Comparison of ENCODE assay signal across 24 cellular contexts in genomic region chr1:176029609-176030008, GRCh38.
DNase-seq lines count a peak whose midpoint lies in the region; ATAC-seq, FAIRE-seq and TF ChIP-seq lines count a peak whose summit lies in the region.
"Had no signal": no experiment of that assay in that cellular context is flagged by ENCODE, and none has a peak within 500 bp of the region (broad histone marks: within the 10 kb centered on the region; RNA-seq: fewer than 3 reads in every experiment).

No MANE protein-coding gene starts in this region.

- no peaks in the 10 kb centered on the region for H4K20me1 ChIP-seq in HepG2 (ENCODE audit: insufficient read depth, low read length)
- H4K20me1 ChIP-seq in mammary epithelial cell (ENCODE audit: insufficient read depth, low read length): no peaks in the 10 kb centered on the region

- H2AFZ ChIP-seq in HepG2 (ENCODE audit: low read length) (no peak overlapping the region), mammary epithelial cell (ENCODE audit: low read depth, low read length) (no peak overlapping the region)

- no peak overlapping the region for H3K4me2 ChIP-seq in HepG2 (ENCODE audit: low read depth, low read length)
- H3K4me2 ChIP-seq in mammary epithelial cell (ENCODE audit: insufficient read depth, low read depth, low read length): no peak overlapping the region
- H3K4me2 ChIP-seq: A549; BLaER1 treated with 17β-estradiol and CSF1 and Interleukin-3, amounts not matched to agents 10 nM and 100 nM had no signal

- H3K27ac ChIP-seq in HepG2 (ENCODE audit: extremely low read length, insufficient read depth, low read length) (no peak overlapping the region), right lobe of liver (no peak overlapping the region), mammary epithelial cell (ENCODE audit: insufficient read depth, low read depth, low read length) (no peak overlapping the region)
- H3K27ac ChIP-seq: 22Rv1; A549; BLaER1 treated with 17β-estradiol and CSF1 and Interleukin-3, amounts not matched to agents 10 nM and 100 nM; C4-2B had no signal

- ATAC-seq in HepG2 (no peak), right lobe of liver (no peak)
- ATAC-seq: A549; CD8-positive, alpha-beta T cell; GM12878 had no signal

- TF ChIP-seq EP300 in HepG2 (IDR thresholded peaks at IDR 0.05; ENCODE audit: low read depth in 2 of 2, low read length in 2 of 2): no peak
- TF ChIP-seq EP300 in HepG2 (CRISPR knock-in tag; IDR thresholded peaks at IDR 0.05; ENCODE audit: borderline replicate concordance): no peak

- CTCF ChIA-PET in HepG2 (lab: Yijun Ruan, JAX; ENCODE audit: low intra/inter-chr PET ratio, low total read pairs) (no interaction called here), mammary epithelial cell (lab: Charles Lee; ENCODE audit: low non-redundant PET) (no interaction called here)

- TF ChIP-seq CTCF in HepG2 (CRISPR knock-in tag; IDR thresholded peaks at IDR 0.05): no peak
- TF ChIP-seq CTCF in right lobe of liver (IDR thresholded peaks at IDR 0.05): no peak
- TF ChIP-seq CTCF in mammary epithelial cell (conservative IDR thresholded peaks at IDR 0.05 in 1 of 2, IDR thresholded peaks at IDR 0.05 in 1 of 2; ENCODE audit: extremely low read depth in 1 of 2, insufficient read depth in 1 of 2, low read depth in 1 of 2, low read length in 2 of 2): no peak

- H3K4me3 ChIP-seq in HepG2 (replicated peaks in 1 of 3; ENCODE audit: insufficient read depth in 1 of 3, low read depth in 2 of 3, low read length in 3 of 3): no peak overlapping the region
- no peak overlapping the region for H3K4me3 ChIP-seq in right lobe of liver
- no peak overlapping the region for H3K4me3 ChIP-seq in mammary epithelial cell (replicated peaks in 1 of 3; ENCODE audit: insufficient read depth in 1 of 3, low read depth in 2 of 3, low read length in 3 of 3)
- H3K4me3 ChIP-seq: A549; BLaER1 treated with 17β-estradiol and CSF1 and Interleukin-3, amounts not matched to agents 10 nM and 100 nM; GM12878 had no signal

- H3K27me3 ChIP-seq in HepG2 (ENCODE audit: control insufficient read depth in 1 of 2, insufficient read depth in 2 of 2, low read length in 2 of 2): no peaks in the 10 kb centered on the region
- no peaks in the 10 kb centered on the region for H3K27me3 ChIP-seq in right lobe of liver
- no peaks in the 10 kb centered on the region for H3K27me3 ChIP-seq in mammary epithelial cell (ENCODE audit: insufficient read depth, low read length)
- H3K27me3 ChIP-seq: BLaER1 treated with 17β-estradiol and CSF1 and Interleukin-3, amounts not matched to agents 10 nM and 100 nM had no signal

- TF ChIP-seq POLR2A in HepG2 (IDR thresholded peaks at IDR 0.05; ENCODE audit: insufficient read depth in 1 of 2, low read depth in 2 of 2, low read length in 2 of 2) (no peak), right lobe of liver (IDR thresholded peaks at IDR 0.05) (no peak)

- in situ Hi-C loops in HepG2 (cut with HindIII; ENCODE audit: extremely low pct_ligation_motif_present, low pct_unique_long_range_greater_than_20kb) (no loop called here), mammary epithelial cell (cut with MboI; ENCODE audit: low sequenced_read_pairs in 2 of 2) (no loop called here)

- H3K79me2 ChIP-seq in HepG2 (ENCODE audit: insufficient read depth, low read length) (no peaks in the 10 kb centered on the region), mammary epithelial cell (ENCODE audit: insufficient read depth, low read length) (peaks cover 2% of the 10 kb centered on the region)

- POLR2A ChIA-PET in HepG2 (lab: Yijun Ruan, JAX): no interaction called here

- intact Hi-C loops in HepG2 (cut with micrococcal nuclease; ENCODE audit: unreplicated experiment): no loop called here
- intact Hi-C loops in right lobe of liver (cut with DNase I): no loop called here
- intact Hi-C loops in mammary epithelial cell (cut with micrococcal nuclease): no loop called here

- H3K36me3 ChIP-seq in HepG2 (replicated peaks in 1 of 2; ENCODE audit: control insufficient read depth in 1 of 2, insufficient read depth in 2 of 2, low read length in 2 of 2) (peaks cover 2 to 9% of the 10 kb centered on the region in 2 experiments; a peak in 2 of 5 replicates), right lobe of liver (no peaks in the 10 kb centered on the region), mammary epithelial cell (ENCODE audit: insufficient read depth, low read length) (peaks cover 8% of the 10 kb centered on the region)

- DNase-seq in HepG2 (ENCODE audit: low spot score) (no peak), right lobe of liver (no peak), T-helper 2 cell (no peak), mammary epithelial cell (no peak)
- DNase-seq: AML-193; Caco-2; Calu3; CD4-positive, alpha-beta T cell; CD8-positive, alpha-beta T cell; DMS 273 treated with DMSO at 0.1 percent for 48 hours; DMS153; DMS53; DMS79; DND-41; EL; GDM1 had no signal

- BruUV-seq in HepG2 (replicated peaks; lab: Mats Ljungman, UMichigan) (no TSS peak), mammary epithelial cell (replicated peaks; lab: Mats Ljungman, UMichigan) (no TSS peak)

- H3K9me3 ChIP-seq in HepG2 (ENCODE audit: low read length): no peaks in the 10 kb centered on the region
- no peaks in the 10 kb centered on the region for H3K9me3 ChIP-seq in right lobe of liver
- H3K9me3 ChIP-seq in mammary epithelial cell (replicated peaks; ENCODE audit: insufficient read depth, low read length): no peaks in the 10 kb centered on the region
- H3K9me3 ChIP-seq: A549; BLaER1 treated with 17β-estradiol and CSF1 and Interleukin-3, amounts not matched to agents 10 nM and 100 nM; Caco-2 had no signal

- WGBS in HepG2 (ENCODE audit: low lambda C conversion rate): 97% methylated on average over 2 of the region's 2 CpGs
- WGBS in right lobe of liver (ENCODE audit: insufficient coverage, low coverage, low lambda C conversion rate, missing lambda C conversion rate): 93% methylated on average over 2 of the region's 2 CpGs
- 100% methylated on average over 2 of the region's 2 CpGs for WGBS in mammary epithelial cell (ENCODE audit: low coverage, missing lambda C conversion rate)

- FAIRE-seq in HepG2 (lab: Jason Lieb, UNC) (no peak), TTC549 (lab: Jason Lieb, UNC) (peak; percentile 62)
- FAIRE-seq: A549, GM12878, GM12892, GM18507 had no signal

- dilution Hi-C loops in mammary epithelial cell (cut with HindIII; ENCODE audit: low sequenced_read_pairs): no loop called here

- H3K4me1 ChIP-seq in HepG2 (ENCODE audit: insufficient read depth, low read length) (no peaks in the 10 kb centered on the region), right lobe of liver (peaks cover 0 to 9% (median 4%) of the 10 kb centered on the region in 4 donors), mammary epithelial cell (ENCODE audit: insufficient read depth, low read length) (peaks cover 10% of the 10 kb centered on the region)
- H3K4me1 ChIP-seq: BLaER1 treated with 17β-estradiol and CSF1 and Interleukin-3, amounts not matched to agents 10 nM and 100 nM; Caco-2 had no signal

- no peak overlapping the region for H3K9ac ChIP-seq in HepG2 (ENCODE audit: insufficient read depth, low read depth, low read length)
- H3K9ac ChIP-seq in mammary epithelial cell (ENCODE audit: insufficient read depth, low read length): no peak overlapping the region
- H3K9ac ChIP-seq: BLaER1 treated with 17β-estradiol and CSF1 and Interleukin-3, amounts not matched to agents 10 nM and 100 nM had no signal

- no peak for TF ChIP-seq RAD21 in HepG2 (CRISPR knock-in tag; IDR thresholded peaks at IDR 0.05)

TF ChIP-seq in HepG2, 621 proteins besides CTCF, POLR2A, EP300 and RAD21 (continues in another document):
- TF ChIP-seq ZNF639 (CRISPR knock-in tag; conservative IDR thresholded peaks at IDR 0.05) (no peak), CEBPB (IDR thresholded peaks at IDR 0.05; ENCODE audit: borderline replicate concordance, low read depth, low read length) (peak; percentile 46; the same call in 1 of the 2 replicates), ZNF367 (CRISPR knock-in tag; IDR thresholded peaks at IDR 0.05; ENCODE audit: borderline replicate concordance) (no peak), ZSCAN9 (CRISPR knock-in tag; IDR thresholded peaks at IDR 0.05; ENCODE audit: borderline replicate concordance) (no peak), ZBTB39 (CRISPR knock-in tag; IDR thresholded peaks at IDR 0.05) (no peak), HINFP (CRISPR knock-in tag; IDR thresholded peaks at IDR 0.05; ENCODE audit: low read depth) (no peak)
